In the genomic region with DNA sequence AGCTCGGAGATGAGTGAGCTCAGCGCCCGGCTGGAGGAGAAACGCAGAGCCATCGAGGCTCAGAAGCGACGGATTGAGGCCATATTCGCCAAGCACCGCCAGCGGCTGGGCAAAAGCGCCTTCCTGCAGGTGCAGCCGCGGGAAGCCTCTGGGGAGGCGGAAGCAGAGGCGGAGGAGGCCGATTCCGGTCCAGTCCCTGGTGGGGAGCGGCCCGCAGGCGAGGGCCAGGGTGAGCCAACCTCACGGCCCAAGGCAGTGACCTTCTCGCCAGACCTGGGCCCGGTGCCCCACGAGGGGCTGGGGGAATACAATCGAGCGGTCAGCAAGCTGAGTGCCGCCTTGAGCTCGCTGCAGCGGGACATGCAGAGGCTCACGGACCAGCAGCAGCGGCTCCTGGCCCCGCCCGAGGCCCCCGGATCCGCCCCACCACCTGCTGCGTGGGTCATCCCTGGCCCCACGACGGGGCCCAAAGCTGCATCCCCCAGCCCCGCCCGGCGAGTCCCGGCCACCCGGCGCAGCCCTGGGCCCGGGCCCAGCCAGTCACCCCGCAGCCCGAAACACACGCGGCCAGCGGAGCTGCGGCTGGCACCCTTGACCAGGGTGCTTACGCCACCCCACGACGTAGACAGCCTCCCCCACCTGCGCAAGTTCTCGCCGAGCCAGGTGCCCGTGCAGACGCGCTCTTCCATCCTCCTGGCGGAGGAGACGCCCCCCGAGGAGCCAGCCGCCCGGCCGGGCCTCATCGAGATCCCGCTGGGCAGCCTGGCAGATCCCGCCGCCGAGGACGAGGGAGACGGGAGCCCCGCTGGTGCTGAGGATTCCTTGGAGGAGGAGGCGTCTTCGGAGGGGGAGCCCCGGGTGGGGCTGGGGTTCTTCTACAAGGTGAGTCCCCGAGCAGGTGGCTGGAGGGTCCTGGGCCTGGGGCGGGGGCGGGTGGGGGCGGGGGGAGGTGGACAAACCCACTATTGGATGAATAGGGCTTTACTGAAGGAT, we compare ENCODE assay signal across 22 cellular contexts. TPM values are rescaled to one million over a fixed set of nuclear protein-coding genes. Genes with fewer than 3 reads are reported as not detected.
"Had no signal": no experiment of that assay in that cellular context is flagged by ENCODE, and none has a peak within 500 bp of the region (broad histone marks: within the 10 kb centered on the region; RNA-seq: fewer than 3 reads in every experiment).

No MANE protein-coding gene starts in this region.

- DNase-seq: effector memory CD8-positive, alpha-beta T cell; gastrocnemius medialis; heart right ventricle; hypothalamus; left ventricle myocardium inferior; naive thymus-derived CD4-positive, alpha-beta T cell; sigmoid colon; stimulated activated naive CD4-positive, alpha-beta T cell; stomach; substantia nigra; transverse colon had no signal

- H3K9me3 ChIP-seq: esophagus muscularis mucosa, gastrocnemius medialis, heart right ventricle, left ventricle myocardium inferior, sigmoid colon, stomach, thoracic aorta, transverse colon had no signal

- H3K27me3 ChIP-seq: gastrocnemius medialis, sigmoid colon, stomach, transverse colon had no signal

- H3K27ac ChIP-seq: epithelial cell of prostate, esophagus muscularis mucosa, gastrocnemius medialis, heart right ventricle, left ventricle myocardium inferior, sigmoid colon, skin epidermis, stomach, thoracic aorta, transverse colon had no signal

- ATAC-seq: effector memory CD8-positive, alpha-beta T cell; gastrocnemius medialis; naive thymus-derived CD4-positive, alpha-beta T cell had no signal

- H3K4me1 ChIP-seq: esophagus muscularis mucosa, gastrocnemius medialis, heart right ventricle, left ventricle myocardium inferior, sigmoid colon, transverse colon had no signal

- H3K4me3 ChIP-seq: esophagus muscularis mucosa, gastrocnemius medialis, heart right ventricle, left ventricle myocardium inferior, lung, sigmoid colon, skin epidermis, stomach, thoracic aorta, transverse colon had no signal

- FAIRE-seq: islet of Langerhans had no signal

- H3K36me3 ChIP-seq: gastrocnemius medialis, left ventricle myocardium inferior, sigmoid colon, thoracic aorta, transverse colon had no signal

RNA-seq across cellular contexts. Expression of a gene that starts 16.9 kb away (rescaled TPM):
- total RNA-seq: fibroblast of villous mesenchyme had no signal

RNA-seq across cellular contexts. Expression of a gene that starts 20.9 kb away (rescaled TPM):
- total RNA-seq: esophagus muscularis mucosa, gastrocnemius medialis, mesenteric fat pad, omental fat pad, pulmonary artery endothelial cell, sigmoid colon, thoracic aorta, urinary bladder had no signal
- polyA plus RNA-seq: naive thymus-derived CD4-positive, alpha-beta T cell had no signal
